In the genomic region with DNA sequence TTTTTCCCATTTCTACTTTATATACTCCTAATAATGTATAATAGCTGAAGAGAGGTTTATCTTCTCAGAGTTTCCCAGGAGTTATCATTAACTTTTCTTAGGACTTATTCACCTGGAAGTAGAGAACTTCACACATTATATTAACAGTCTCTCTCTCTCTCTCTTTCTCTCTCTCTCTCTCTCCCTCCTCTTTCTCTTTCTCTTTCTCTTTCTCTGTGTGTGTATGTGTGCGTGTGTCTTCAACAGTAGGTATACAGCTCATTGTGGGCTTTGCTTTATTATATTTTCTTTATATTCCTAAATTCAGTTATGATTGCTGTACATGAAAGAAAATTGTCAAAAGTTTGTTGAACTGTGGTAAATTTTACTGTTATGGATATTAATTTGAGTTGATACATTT, we compare ENCODE assay signal across 20 cellular contexts.
"Had no signal": no experiment of that assay in that cellular context is flagged by ENCODE, and none has a peak within 500 bp of the region (broad histone marks: within the 10 kb centered on the region; RNA-seq: fewer than 3 reads in every experiment).

No MANE protein-coding gene starts in this region.

- H3K27me3 ChIP-seq: dorsolateral prefrontal cortex, heart right ventricle, left lung, neutrophil, sigmoid colon, testis, transverse colon had no signal

- H3K27ac ChIP-seq: heart right ventricle, left lung, neutrophil, psoas muscle, skin epidermis, testis, transverse colon had no signal

- ATAC-seq: naive thymus-derived CD4-positive, alpha-beta T cell; stimulated activated naive B cell treated with anti-CD40 and anti-IgM and Interleukin-4, amounts not matched to agents 10 μg/mL and 1 μg/mL and 100 μg/mL, for 72 hours; stimulated activated naive CD8-positive, alpha-beta T cell treated with anti-CD3 and anti-CD28 coated beads, Interleukin-15, amount 100 ng/mL, for 72 hours had no signal

- DNase-seq: cortex of kidney; dorsolateral prefrontal cortex; effector CD8-positive, alpha-beta T cell; heart right ventricle; hypothalamus; left lung; mesendoderm; naive thymus-derived CD4-positive, alpha-beta T cell; retina; stimulated activated CD4-positive, alpha-beta T cell treated with anti-CD3 and anti-CD28 coated beads, Interleukin-2, amount 100 ng/mL, for 24 hours; stimulated activated CD4-positive, alpha-beta T cell treated with anti-CD3 and anti-CD28 coated beads, Interleukin-4, amount 100 ng/mL, for 4 hours; stimulated activated naive B cell treated with anti-CD40 and anti-IgM and Interleukin-4, amounts not matched to agents 10 μg/mL and 1 μg/mL and 100 μg/mL, for 72 hours; stimulated activated naive CD8-positive, alpha-beta T cell treated with anti-CD3 and anti-CD28 coated beads, Interleukin-15, amount 100 ng/mL, for 72 hours had no signal

- H3K9me3 ChIP-seq: heart right ventricle, left lung, neutrophil, psoas muscle, sigmoid colon, testis, transverse colon had no signal

- H3K4me1 ChIP-seq: heart right ventricle, left lung, testis, transverse colon had no signal

- H3K4me3 ChIP-seq: dorsolateral prefrontal cortex, heart right ventricle, left lung, lung, psoas muscle, sigmoid colon, skin epidermis, testis, transverse colon had no signal

- H3K36me3 ChIP-seq: heart right ventricle, left lung, neutrophil, sigmoid colon, transverse colon had no signal
